In genomic region chr15:74322558-74323180, GRCh38 we compare ENCODE assay signal across 8 cellular contexts. TPM values are rescaled to one million over a fixed set of nuclear protein-coding genes. Genes with fewer than 3 reads are reported as not detected.
DNase-seq lines count a peak whose midpoint lies in the region; ATAC-seq and TF ChIP-seq lines count a peak whose summit lies in the region.

No MANE protein-coding gene starts in this region.

- H3K9me3 Mint-ChIP-seq in glutamatergic neuron (ENCODE audit: unreplicated experiment) = no peaks in the 10 kb centered on the region

- ATAC-seq in HG03095 (IDR thresholded peaks at IDR 0.05; ENCODE audit: unreplicated experiment) (no peak), HG03097 (IDR thresholded peaks at IDR 0.05; ENCODE audit: low FRiP score, unreplicated experiment) (no peak)

- no peak overlapping the region for H3K4me3 Mint-ChIP-seq in glutamatergic neuron (ENCODE audit: unreplicated experiment)

- no peaks in the 10 kb centered on the region for H3K9me3 ChIP-seq in prostate gland

- no peaks in the 10 kb centered on the region for H3K36me3 Mint-ChIP-seq in glutamatergic neuron (ENCODE audit: unreplicated experiment)

- TF ChIP-seq CTCF in glutamatergic neuron (IDR thresholded peaks at IDR 0.05; ENCODE audit: partially characterized antibody, unreplicated experiment) (peak; percentile 79), prostate gland (IDR thresholded peaks at IDR 0.05) (peak; percentile 31 to 85 (median 68))

- DNase-seq in EL (peak; percentile 60), LHCN-M2 (ENCODE audit: low read depth) (peak; percentile 46), SKM-1 treated with dmso at 0.1 percent for 144 hours (lab: John Stamatoyannopoulos, UW; ENCODE audit: unreplicated experiment) (peak; percentile 50), glutamatergic neuron (peak; percentile 85), prostate gland (ENCODE audit: low spot score) (peak; percentile 40)
- DNase-seq in activated naive CD4-positive, alpha-beta T cell treated with anti-CD3 and anti-CD28 coated beads, Interleukin-2, amount 50 U/mL, for 16 hours = peak; percentile 61

- intact Hi-C loops in prostate gland (cut with DNase I) = loop anchor here (2.0 to 10.0 kb wide), 2 partner anchors 196 to 348 kb away; no protein-coding TSS in a partner anchor

- H3K27ac Mint-ChIP-seq in glutamatergic neuron (ENCODE audit: unreplicated experiment) = no peak overlapping the region

- H3K4me3 ChIP-seq in prostate gland = no peak overlapping the region

- H3K27me3 ChIP-seq in prostate gland (replicated peaks; ENCODE audit: insufficient read depth) = no peaks in the 10 kb centered on the region

- H3K27me3 Mint-ChIP-seq in glutamatergic neuron (ENCODE audit: unreplicated experiment) = no peaks in the 10 kb centered on the region

- TF ChIP-seq POLR2A in prostate gland (IDR thresholded peaks at IDR 0.05) = no peak

- WGBS in prostate gland = 31% methylated on average over 5 of the region's 6 CpGs

- peaks cover 2% of the 10 kb centered on the region for H3K4me1 Mint-ChIP-seq in glutamatergic neuron (ENCODE audit: low read depth, unreplicated experiment)

- no peak overlapping the region for H3K27ac ChIP-seq in prostate gland

- H3K4me1 ChIP-seq in prostate gland (replicated peaks) = no peaks in the 10 kb centered on the region

- no peaks in the 10 kb centered on the region for H3K36me3 ChIP-seq in prostate gland

RNA-seq across cellular contexts. Expression of gene CYP11A1, which starts 44.8 kb away (rescaled TPM):
- total RNA-seq in LHCN-M2 (2014; rRNA removed) (not detected in 2 replicates), glutamatergic neuron (ENCODE audit: unreplicated experiment) (not detected), prostate gland (10 to 100 TPM in 1 of 2 donors, under 1 TPM in 1; 0.87 to 45.9 TPM)
- polyA plus RNA-seq in LHCN-M2 (2012) = not detected
